In genomic region chr15:55170361-55170760, GRCh38 we compare ENCODE assay signal across 1 cellular context.
TF ChIP-seq lines count a peak whose summit lies in the region.

No MANE protein-coding gene starts in this region.

TF ChIP-seq in A549, 52 proteins besides CTCF, POLR2A, EP300 and RAD21 (continued from another document):
- TF ChIP-seq REST (IDR thresholded peaks at IDR 0.05) (no peak), FOXS1 (CRISPR knock-in tag; IDR thresholded peaks at IDR 0.05) (no peak), EHF (CRISPR knock-in tag; IDR thresholded peaks at IDR 0.05) (no peak)
